In the genomic region with DNA sequence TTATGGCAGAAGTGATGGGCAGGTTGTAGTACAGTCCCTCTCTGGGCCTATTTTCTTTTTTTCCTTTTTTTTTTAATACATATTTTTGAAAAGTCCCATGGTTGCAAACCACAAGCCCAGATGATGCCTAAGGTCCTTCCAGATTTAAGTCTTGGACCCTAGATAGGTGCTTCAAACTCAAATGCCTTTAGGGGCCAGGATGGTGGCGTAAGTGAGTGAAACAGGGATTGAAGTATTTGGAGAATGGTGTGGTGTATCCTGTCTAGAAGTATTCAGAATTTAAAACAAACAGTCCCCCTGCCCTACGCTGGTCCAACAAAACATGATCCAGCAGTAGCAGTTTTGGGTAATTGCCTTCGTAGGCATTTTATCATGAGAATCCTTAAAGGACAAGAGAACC, we compare ENCODE assay signal across 27 cellular contexts. TPM values are rescaled to one million over a fixed set of nuclear protein-coding genes. Genes with fewer than 3 reads are reported as not detected.
"Had no signal": no experiment of that assay in that cellular context is flagged by ENCODE, and none has a peak within 500 bp of the region (broad histone marks: within the 10 kb centered on the region; RNA-seq: fewer than 3 reads in every experiment).

No MANE protein-coding gene starts in this region.

- ATAC-seq: activated CD4-positive, alpha-beta T cell treated with anti-CD3 and anti-CD28 coated beads for 36 hours; gastroesophageal sphincter; left cardiac atrium; left ventricle myocardium superior; mucosa of descending colon; psoas muscle; stimulated activated memory B cell treated with anti-CD40 and anti-IgM and Interleukin-4, amounts not matched to agents 10 μg/mL and 1 μg/mL and 100 μg/mL, for 72 hours; stimulated activated naive CD8-positive, alpha-beta T cell treated with anti-CD3 and anti-CD28 coated beads, Interleukin-15, amount 100 ng/mL, for 72 hours; upper lobe of right lung had no signal

- DNase-seq: activated CD4-positive, alpha-beta T cell treated with anti-CD3 and anti-CD28 coated beads for 36 hours; activated CD4-positive, CD25-positive, alpha-beta regulatory T cell; activated CD8-positive, alpha-beta memory T cell treated with anti-CD3 and anti-CD28 coated beads for 24 hours; activated gamma-delta T cell treated with Interleukin-2 at 50 U/mL for 16 hours; activated naive CD4-positive, alpha-beta T cell treated with anti-CD3 and anti-CD28 coated beads, Interleukin-2, amount 50 U/mL, for 16 hours; adrenal gland; central memory CD4-positive, alpha-beta T cell; islet precursor cell; left cardiac atrium; left ventricle myocardium superior; mucosa of descending colon; psoas muscle; stimulated activated CD4-positive, alpha-beta T cell treated with anti-CD3 and anti-CD28 coated beads, Interleukin-1b, Interleukin-23, amount 100 ng/mL, for 48 hours; stimulated activated CD4-positive, alpha-beta T cell treated with anti-CD3 and anti-CD28 coated beads, Interleukin-4, amount 100 ng/mL, for 4 hours; stimulated activated CD8-positive, alpha-beta memory T cell treated with anti-CD3 and anti-CD28 coated beads, Interleukin-4, amount 100 ng/mL, for 48 hours; stimulated activated naive CD8-positive, alpha-beta T cell treated with anti-CD3 and anti-CD28 coated beads, Interleukin-15, amount 100 ng/mL, for 72 hours; substantia nigra; T-helper 2 cell; upper lobe of right lung had no signal

- H3K4me3 Mint-ChIP-seq: activated CD4-positive, alpha-beta T cell treated with anti-CD3 and anti-CD28 coated beads for 36 hours had no signal

- H3K9me3 Mint-ChIP-seq: stimulated activated memory B cell treated with anti-CD40 and anti-IgM and Interleukin-4, amounts not matched to agents 10 μg/mL and 1 μg/mL and 100 μg/mL, for 72 hours; stimulated activated naive CD8-positive, alpha-beta T cell treated with anti-CD3 and anti-CD28 coated beads, Interleukin-15, amount 100 ng/mL, for 72 hours had no signal

- H3K27me3 Mint-ChIP-seq: activated CD4-positive, alpha-beta T cell treated with anti-CD3 and anti-CD28 coated beads for 36 hours; stimulated activated memory B cell treated with anti-CD40 and anti-IgM and Interleukin-4, amounts not matched to agents 10 μg/mL and 1 μg/mL and 100 μg/mL, for 72 hours; stimulated activated naive CD8-positive, alpha-beta T cell treated with anti-CD3 and anti-CD28 coated beads, Interleukin-15, amount 100 ng/mL, for 72 hours had no signal

RNA-seq across cellular contexts. Expression of a gene that starts 53.7 kb away (rescaled TPM):
- total RNA-seq: activated CD4-positive, alpha-beta T cell treated with anti-CD3 and anti-CD28 coated beads for 36 hours; ascending aorta; endothelial cell of umbilical vein; lung microvascular endothelial cell; mesenteric fat pad; osteocyte; smooth muscle cell had no signal
